In genomic region chr5:165224366-165224765, GRCh38 we compare ENCODE assay signal across 1 cellular context.
TF ChIP-seq lines count a peak whose summit lies in the region.

No MANE protein-coding gene starts in this region.

TF ChIP-seq in SK-N-SH treated with all-trans-retinoic acid at 6 μM for 48 hours, 23 proteins besides CTCF, POLR2A, EP300 and RAD21 (continued from another document):
- TF ChIP-seq TSHZ2 (CRISPR knock-in tag; IDR thresholded peaks at IDR 0.05) (peak; percentile 59; the same call in 1 of the 2 replicates), ESRRG (CRISPR knock-in tag; IDR thresholded peaks at IDR 0.05) (no peak), ISL1 (CRISPR knock-in tag; IDR thresholded peaks at IDR 0.05) (peak; percentile 74), TCF4 (CRISPR knock-in tag; IDR thresholded peaks at IDR 0.05; ENCODE audit: borderline replicate concordance) (peak; percentile 67)
- TF ChIP-seq, protein P1, sequence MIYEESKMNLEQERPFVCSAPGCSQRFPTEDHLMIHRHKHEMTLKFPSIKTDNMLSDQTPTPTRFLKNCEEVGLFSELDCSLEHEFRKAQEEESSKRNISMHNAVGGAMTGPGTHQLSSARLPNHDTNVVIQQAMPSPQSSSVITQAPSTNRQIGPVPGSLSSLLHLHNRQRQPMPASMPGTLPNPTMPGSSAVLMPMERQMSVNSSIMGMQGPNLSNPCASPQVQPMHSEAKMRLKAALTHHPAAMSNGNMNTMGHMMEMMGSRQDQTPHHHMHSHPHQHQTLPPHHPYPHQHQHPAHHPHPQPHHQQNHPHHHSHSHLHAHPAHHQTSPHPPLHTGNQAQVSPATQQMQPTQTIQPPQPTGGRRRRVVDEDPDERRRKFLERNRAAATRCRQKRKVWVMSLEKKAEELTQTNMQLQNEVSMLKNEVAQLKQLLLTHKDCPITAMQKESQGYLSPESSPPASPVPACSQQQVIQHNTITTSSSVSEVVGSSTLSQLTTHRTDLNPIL (CRISPR knock-in tag; IDR thresholded peaks at IDR 0.05; ENCODE audit: low read depth), result peak; percentile 39; the same call in 1 of the 2 replicates
TF ChIP-seq in SK-N-SH treated with all-trans-retinoic acid at 6 μM for 48 hours: peak in this region for 5.
